Comparison of ENCODE assay signal across 19 cellular contexts in genomic region chr17:50108556-50108955, GRCh38. TPM values are rescaled to one million over a fixed set of nuclear protein-coding genes. Genes with fewer than 3 reads are reported as not detected.
DNase-seq lines count a peak whose midpoint lies in the region; TF ChIP-seq lines count a peak whose summit lies in the region.
"Had no signal": no experiment of that assay in that cellular context is flagged by ENCODE, and none has a peak within 500 bp of the region (broad histone marks: within the 10 kb centered on the region; RNA-seq: fewer than 3 reads in every experiment).

No MANE protein-coding gene starts in this region.

- H3K27ac Mint-ChIP-seq in activated naive CD4-positive, alpha-beta T cell treated with anti-CD3 and anti-CD28 coated beads, Interleukin-2, amount 10 ng/mL, durations not matched to agents 7 days and 5 days = peak overlapping the region; percentile 26
- H3K27ac Mint-ChIP-seq: activated naive CD4-positive, alpha-beta T cell treated with anti-CD3 and anti-CD28 coated beads for 36 hours; endodermal cell; WTC11 had no signal

- H2AK5ac ChIP-seq in neuronal stem cell (ENCODE audit: low read depth, low read length) = no peak overlapping the region

- H4K8ac ChIP-seq in neuronal stem cell (ENCODE audit: low read depth, low read length) = no peak overlapping the region

- no peak overlapping the region for H3K4me2 ChIP-seq in neuronal stem cell (ENCODE audit: insufficient read depth, low read length, poor library complexity, severe bottlenecking)

- peaks cover 2% of the 10 kb centered on the region for H3K79me1 ChIP-seq in neuronal stem cell (ENCODE audit: low read depth, low read length)

- peaks cover 16 to 38% of the 10 kb centered on the region in 2 donors for H3K36me3 ChIP-seq in neuronal stem cell (replicated peaks in 1 of 2; ENCODE audit: control insufficient read depth in 2 of 2, insufficient read depth in 2 of 2, low read length in 2 of 2)
- H3K36me3 ChIP-seq: neutrophil, uterus had no signal

- H3K23ac ChIP-seq in neuronal stem cell (ENCODE audit: low read depth, low read length, poor library complexity) = no peak overlapping the region

- H3K14ac ChIP-seq in neuronal stem cell (ENCODE audit: low read length) = no peak overlapping the region

- H3K27me3 ChIP-seq in neuronal stem cell (ENCODE audit: control insufficient read depth in 3 of 3, insufficient read depth in 3 of 3, low read depth in 1 of 3, low read length in 3 of 3) = no peaks in the 10 kb centered on the region
- H3K27me3 ChIP-seq: neutrophil, uterus had no signal

- no peak overlapping the region for H3K4me3 ChIP-seq in neuronal stem cell (ENCODE audit: low read length in 2 of 2)
- H3K4me3 ChIP-seq: uterus had no signal

- H3K4me1 Mint-ChIP-seq in activated naive CD4-positive, alpha-beta T cell treated with anti-CD3 and anti-CD28 coated beads, Interleukin-2, amount 10 ng/mL, durations not matched to agents 7 days and 5 days = no peaks in the 10 kb centered on the region

- DNase-seq in activated naive CD4-positive, alpha-beta T cell treated with anti-CD3 and anti-CD28 coated beads, Interleukin-2, amount 10 ng/mL, durations not matched to agents 7 days and 5 days = no peak
- no peak for DNase-seq in activated naive CD4-positive, alpha-beta T cell treated with Interleukin-2 at 50 U/mL for 16 hours
- no peak for DNase-seq in neuronal stem cell (ENCODE audit: low spot score)
- DNase-seq in GM20000 (ENCODE audit: low spot score) = no peak
- no peak for DNase-seq in NCI-H2227 (lab: John Stamatoyannopoulos, UW; ENCODE audit: unreplicated experiment)
- DNase-seq: activated CD4-positive, alpha-beta T cell treated with anti-CD3 and anti-CD28 coated beads, Interleukin-2, amount 50 U/mL, for 48 hours; activated naive CD4-positive, alpha-beta T cell treated with anti-CD3 and anti-CD28 coated beads for 36 hours; activated T-cell treated with anti-CD3 and anti-CD28 coated beads, Interleukin-2, amount 50 U/mL, for 1 hour; DMS53; endodermal cell; NCI-H1417; NCI-H2107; NCI-H524; retina; stimulated activated CD8-positive, alpha-beta memory T cell treated with anti-CD3 and anti-CD28 coated beads, Interleukin-4, amount 100 ng/mL, for 48 hours; uterus had no signal

- H3K27ac ChIP-seq in angular gyrus (ENCODE audit: low read depth, low read length) = peak overlapping the region; percentile 4
- no peak overlapping the region for H3K27ac ChIP-seq in neuronal stem cell (replicated peaks; ENCODE audit: low read length)
- H3K27ac ChIP-seq: neutrophil, uterus had no signal

- no CpG with 5 or more reads among the region's 9 CpGs for WGBS in neuronal stem cell (ENCODE audit: extremely low coverage in 2 of 2, insufficient read length in 2 of 2, insufficient replicate concordance in 1 of 2), 2 donors

- no peak overlapping the region for H2AFZ ChIP-seq in neuronal stem cell (ENCODE audit: low read length)

- H2BK5ac ChIP-seq in neuronal stem cell (ENCODE audit: low read length) = no peak overlapping the region

- H2BK15ac ChIP-seq in neuronal stem cell (ENCODE audit: low read length) = no peak overlapping the region

- no peak overlapping the region for H4K91ac ChIP-seq in neuronal stem cell (ENCODE audit: low read depth, low read length, poor library complexity)

- peak overlapping the region; percentile 41 for H2BK12ac ChIP-seq in neuronal stem cell (ENCODE audit: low read length)

- no peaks in the 10 kb centered on the region for H3K9me3 ChIP-seq in neuronal stem cell (replicated peaks in 1 of 2; ENCODE audit: control insufficient read depth in 2 of 2, insufficient read depth in 1 of 2, low read depth in 1 of 2, low read length in 2 of 2)
- H3K9me3 ChIP-seq: neutrophil, uterus had no signal

- peaks cover 5% of the 10 kb centered on the region for H3K27me3 Mint-ChIP-seq in activated naive CD4-positive, alpha-beta T cell treated with anti-CD3 and anti-CD28 coated beads, Interleukin-2, amount 10 ng/mL, durations not matched to agents 7 days and 5 days

- no peak for TF ChIP-seq CTCF in GM20000 (IDR thresholded peaks at IDR 0.05; ENCODE audit: extremely low read depth, missing control alignments)

- peak overlapping the region; percentile 17 for H3K18ac ChIP-seq in neuronal stem cell (ENCODE audit: low read length)

- H3K4me3 Mint-ChIP-seq in activated naive CD4-positive, alpha-beta T cell treated with anti-CD3 and anti-CD28 coated beads, Interleukin-2, amount 10 ng/mL, durations not matched to agents 7 days and 5 days = no peak overlapping the region
- H3K4me3 Mint-ChIP-seq: activated naive CD4-positive, alpha-beta T cell treated with anti-CD3 and anti-CD28 coated beads for 36 hours; endodermal cell; WTC11 had no signal

- no peaks in the 10 kb centered on the region for H3K9me3 Mint-ChIP-seq in activated naive CD4-positive, alpha-beta T cell treated with anti-CD3 and anti-CD28 coated beads, Interleukin-2, amount 10 ng/mL, durations not matched to agents 7 days and 5 days
- H3K9me3 Mint-ChIP-seq: activated naive CD4-positive, alpha-beta T cell treated with anti-CD3 and anti-CD28 coated beads for 36 hours; endodermal cell; WTC11 had no signal

- peaks cover 17 to 25% of the 10 kb centered on the region in 2 donors for H3K4me1 ChIP-seq in neuronal stem cell (ENCODE audit: control insufficient read depth in 2 of 2, insufficient read depth in 1 of 2, low read depth in 1 of 2, low read length in 2 of 2)

- H3K36me3 Mint-ChIP-seq in activated naive CD4-positive, alpha-beta T cell treated with anti-CD3 and anti-CD28 coated beads, Interleukin-2, amount 10 ng/mL, durations not matched to agents 7 days and 5 days = peaks cover 2% of the 10 kb centered on the region
- H3K36me3 Mint-ChIP-seq: WTC11 had no signal

- H3K4ac ChIP-seq in neuronal stem cell (ENCODE audit: low read length) = no peak overlapping the region

- CTCF ChIA-PET in activated naive CD4-positive, alpha-beta T cell treated with anti-CD3 and anti-CD28 coated beads, Interleukin-2, amount 10 ng/mL, durations not matched to agents 7 days and 5 days (lab: Charles Lee) = interaction anchor here (1.3 to 1.4 kb wide), 2 partner anchors 9 to 92 kb away, joined by 4 to 6 read pairs; no protein-coding TSS in a partner anchor

- no peak overlapping the region for H3K9ac ChIP-seq in neuronal stem cell (ENCODE audit: low read depth, low read length, poor library complexity)

- H2BK120ac ChIP-seq in neuronal stem cell (ENCODE audit: low read depth, low read length) = peak overlapping the region; percentile 72

RNA-seq across cellular contexts. Expression of gene PDK2, which starts 13.4 kb away (rescaled TPM):
- polyA plus RNA-seq in neuronal stem cell (2013, experiment 1 of 2) = 40.5 TPM
- polyA plus RNA-seq in neuronal stem cell (2013, experiment 2 of 2) = 39.2 TPM

RNA-seq across cellular contexts. Expression of gene SAMD14, which starts 21.4 kb away (rescaled TPM):
- polyA plus RNA-seq in neuronal stem cell (2013, experiment 1 of 2) = 31.6 TPM
- 33.4 TPM for polyA plus RNA-seq in neuronal stem cell (2013, experiment 2 of 2)

RNA-seq across cellular contexts. Expression of gene PPP1R9B, which starts 41.9 kb away (rescaled TPM):
- 19.8 TPM for polyA plus RNA-seq in neuronal stem cell (2013, experiment 1 of 2)
- polyA plus RNA-seq in neuronal stem cell (2013, experiment 2 of 2) = 19.4 TPM

RNA-seq across cellular contexts. Expression of gene ITGA3, which starts 52.6 kb away (rescaled TPM):
- 8.3 TPM for polyA plus RNA-seq in neuronal stem cell (2013, experiment 1 of 2)
- polyA plus RNA-seq in neuronal stem cell (2013, experiment 2 of 2) = 6.8 TPM

RNA-seq across cellular contexts. Expression of gene SGCA, which starts 57.2 kb away (rescaled TPM):
- 0.57 TPM for polyA plus RNA-seq in neuronal stem cell (2013, experiment 1 of 2)
- polyA plus RNA-seq in neuronal stem cell (2013, experiment 2 of 2) = 0.35 TPM
